19 cellular contexts compared by ENCODE assay signal in the genomic region with DNA sequence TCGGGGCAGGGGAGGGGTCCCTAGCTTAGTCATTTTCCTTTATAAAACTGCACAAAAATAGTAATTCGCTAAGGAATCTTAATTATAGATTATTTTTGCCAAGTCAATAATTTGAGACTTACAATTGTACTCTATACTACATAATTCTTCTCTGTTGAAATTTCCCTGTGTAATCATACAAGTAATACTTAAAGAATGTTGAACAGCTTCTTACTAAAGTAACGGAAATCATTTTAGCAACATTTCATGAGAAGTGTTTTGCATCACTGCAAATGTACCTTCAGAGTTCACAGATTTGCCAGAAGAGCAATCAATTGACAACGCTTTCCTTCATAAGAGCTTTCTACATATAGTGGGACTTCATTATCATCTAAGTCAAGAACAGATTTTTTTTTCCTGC. TPM values are rescaled to one million over a fixed set of nuclear protein-coding genes. Genes with fewer than 3 reads are reported as not detected.
DNase-seq lines count a peak whose midpoint lies in the region; FAIRE-seq and TF ChIP-seq lines count a peak whose summit lies in the region.
"Had no signal": no experiment of that assay in that cellular context is flagged by ENCODE, and none has a peak within 500 bp of the region (broad histone marks: within the 10 kb centered on the region; RNA-seq: fewer than 3 reads in every experiment).

No MANE protein-coding gene starts in this region.

- H3K27ac Mint-ChIP-seq in activated T-helper 1 cell treated with anti-CD3 and anti-CD28 coated beads, Interleukin-12 subunit alpha, Interleukin-12 subunit beta, Interleukin-2, Interleukin-4 antibody, amounts not matched to agents 30 ng/mL and 10 ng/mL and 1 ng/mL, durations not matched to agents 14 hours and 24 hours and 36 hours: peak overlapping the region; percentile 13
- H3K27ac Mint-ChIP-seq in glutamatergic neuron (ENCODE audit: unreplicated experiment): no peak overlapping the region
- H3K27ac Mint-ChIP-seq: B cell; CD4-positive, alpha-beta T cell had no signal

- TF ChIP-seq CTCF in neutrophil (IDR thresholded peaks at IDR 0.05) (no peak), glutamatergic neuron (IDR thresholded peaks at IDR 0.05; ENCODE audit: partially characterized antibody, unreplicated experiment) (no peak)

- H3K4me1 ChIP-seq in neutrophil (ENCODE audit: control insufficient read depth in 1 of 2, insufficient read depth in 1 of 2, low read depth in 1 of 2, low read length in 1 of 2): peaks cover 44 to 66% of the 10 kb centered on the region in 2 experiments

- H3K27me3 ChIP-seq in neutrophil: no peaks in the 10 kb centered on the region

- H3K36me3 Mint-ChIP-seq in activated T-helper 1 cell treated with anti-CD3 and anti-CD28 coated beads, Interleukin-12 subunit alpha, Interleukin-12 subunit beta, Interleukin-2, Interleukin-4 antibody, amounts not matched to agents 30 ng/mL and 10 ng/mL and 1 ng/mL, durations not matched to agents 14 hours and 24 hours and 36 hours (ENCODE audit: low read depth): peaks cover 33% of the 10 kb centered on the region
- H3K36me3 Mint-ChIP-seq in glutamatergic neuron (ENCODE audit: unreplicated experiment): peaks cover 6% of the 10 kb centered on the region

- no peak for TF ChIP-seq POLR2A in GM12891 (IDR thresholded peaks at IDR 0.05; ENCODE audit: low read depth, low read length)

- H3K4me3 Mint-ChIP-seq in activated T-helper 1 cell treated with anti-CD3 and anti-CD28 coated beads, Interleukin-12 subunit alpha, Interleukin-12 subunit beta, Interleukin-2, Interleukin-4 antibody, amounts not matched to agents 30 ng/mL and 10 ng/mL and 1 ng/mL, durations not matched to agents 14 hours and 24 hours and 36 hours: no peak overlapping the region
- no peak overlapping the region for H3K4me3 Mint-ChIP-seq in glutamatergic neuron (ENCODE audit: unreplicated experiment)
- H3K4me3 Mint-ChIP-seq: B cell; CD4-positive, alpha-beta T cell had no signal

- H3K36me3 ChIP-seq in neutrophil: no peaks in the 10 kb centered on the region

- peak overlapping the region; percentile 22 for H3K27ac ChIP-seq in neutrophil

- no peak for FAIRE-seq in GM12891 (lab: Jason Lieb, UNC)
- FAIRE-seq: D721Med had no signal

- DNase-seq in ELR (ENCODE audit: low read depth): peak; percentile 51
- DNase-seq in activated T-helper 1 cell treated with anti-CD3 and anti-CD28 coated beads, Interleukin-12 subunit alpha, Interleukin-12 subunit beta, Interleukin-2, Interleukin-4 antibody, amounts not matched to agents 30 ng/mL and 10 ng/mL and 1 ng/mL, durations not matched to agents 14 hours and 24 hours and 36 hours (ENCODE audit: low spot score): no peak
- DNase-seq in fibroblast of gingiva (ENCODE audit: low read depth): peak; percentile 42
- DNase-seq in GM12891 (ENCODE audit: insufficient read length, low spot score): no peak
- no peak for DNase-seq in NCI-H1436 (lab: John Stamatoyannopoulos, UW)
- DNase-seq in glutamatergic neuron: no peak
- DNase-seq: ACHN; CD4-positive, alpha-beta T cell; H7; Kasumi-1; NCI-H1417; NCI-H2029; NCI-H2171 treated with DMSO at 0.1 percent for 48 hours; NCI-H82; SHP77 treated with DMSO at 0.1 percent for 48 hours had no signal

- H3K27me3 Mint-ChIP-seq in activated T-helper 1 cell treated with anti-CD3 and anti-CD28 coated beads, Interleukin-12 subunit alpha, Interleukin-12 subunit beta, Interleukin-2, Interleukin-4 antibody, amounts not matched to agents 30 ng/mL and 10 ng/mL and 1 ng/mL, durations not matched to agents 14 hours and 24 hours and 36 hours (ENCODE audit: insufficient read depth): peaks cover 4% of the 10 kb centered on the region
- H3K27me3 Mint-ChIP-seq in glutamatergic neuron (ENCODE audit: unreplicated experiment): peaks cover 5% of the 10 kb centered on the region
- H3K27me3 Mint-ChIP-seq: B cell; CD4-positive, alpha-beta T cell had no signal

- peaks cover 37% of the 10 kb centered on the region for H3K9me3 Mint-ChIP-seq in activated T-helper 1 cell treated with anti-CD3 and anti-CD28 coated beads, Interleukin-12 subunit alpha, Interleukin-12 subunit beta, Interleukin-2, Interleukin-4 antibody, amounts not matched to agents 30 ng/mL and 10 ng/mL and 1 ng/mL, durations not matched to agents 14 hours and 24 hours and 36 hours
- no peaks in the 10 kb centered on the region for H3K9me3 Mint-ChIP-seq in glutamatergic neuron (ENCODE audit: unreplicated experiment)

- H3K4me1 Mint-ChIP-seq in activated T-helper 1 cell treated with anti-CD3 and anti-CD28 coated beads, Interleukin-12 subunit alpha, Interleukin-12 subunit beta, Interleukin-2, Interleukin-4 antibody, amounts not matched to agents 30 ng/mL and 10 ng/mL and 1 ng/mL, durations not matched to agents 14 hours and 24 hours and 36 hours (ENCODE audit: low read depth): peaks cover 57% of the 10 kb centered on the region
- H3K4me1 Mint-ChIP-seq in glutamatergic neuron (ENCODE audit: low read depth, unreplicated experiment): peaks cover under 1% of the 10 kb centered on the region

- intact Hi-C loops in activated T-helper 1 cell treated with anti-CD3 and anti-CD28 coated beads, Interleukin-12 subunit alpha, Interleukin-12 subunit beta, Interleukin-2, Interleukin-4 antibody, amounts not matched to agents 30 ng/mL and 10 ng/mL and 1 ng/mL, durations not matched to agents 14 hours and 24 hours and 36 hours (cut with micrococcal nuclease): no loop called here

- H3K4me3 ChIP-seq in neutrophil (ENCODE audit: low read depth in 1 of 2, low read length in 1 of 2): no peak overlapping the region

- H3K9me3 ChIP-seq in neutrophil: no peaks in the 10 kb centered on the region

TF ChIP-seq in GM12891, 5 proteins besides CTCF, POLR2A, EP300 and RAD21:
- no peak for TF ChIP-seq PAX5 (IDR thresholded peaks at IDR 0.05; ENCODE audit: insufficient read depth, low read length, severe bottlenecking)
- no peak for TF ChIP-seq TAF1 (IDR thresholded peaks at IDR 0.05; ENCODE audit: low read depth, low read length)
- no peak for TF ChIP-seq POU2F2 (IDR thresholded peaks at IDR 0.05; ENCODE audit: low read depth, low read length)
- TF ChIP-seq SPI1 (IDR thresholded peaks at IDR 0.05; ENCODE audit: low read depth, low read length): no peak
- TF ChIP-seq POLR2AphosphoS5 (IDR thresholded peaks at IDR 0.05; ENCODE audit: low read depth, low read length): no peak

RNA-seq across cellular contexts. Expression of a gene that starts 7.9 kb away (rescaled TPM):
- total RNA-seq in activated T-helper 1 cell treated with anti-CD3 and anti-CD28 coated beads, Interleukin-12 subunit alpha, Interleukin-12 subunit beta, Interleukin-2, Interleukin-4 antibody, amounts not matched to agents 30 ng/mL and 10 ng/mL and 1 ng/mL, durations not matched to agents 14 hours and 24 hours and 36 hours: 126 and 128 TPM in 2 replicates
- 33.6 TPM for polyA plus RNA-seq in GM12891 (2012; ENCODE audit: low read depth, missing spikeins)
- 245 TPM for total RNA-seq in glutamatergic neuron (ENCODE audit: unreplicated experiment)
- total RNA-seq: NCI-H460 had no signal

Comparison
In these comparisons a context has a peak if more than half of its experiments do, and no peak if none do; other contexts are left out.
1. DNase-seq: peak in ELR (single experiment) and fibroblast of gingiva (single experiment); none in activated T-helper 1 cell treated with anti-CD3 and anti-CD28 coated beads, Interleukin-12 subunit alpha, Interleukin-12 subunit beta, Interleukin-2, Interleukin-4 antibody, amounts not matched to agents 30 ng/mL and 10 ng/mL and 1 ng/mL, durations not matched to agents 14 hours and 24 hours and 36 hours (single experiment), GM12891 (single experiment), NCI-H1436 (single experiment) and glutamatergic neuron (single experiment).